Comparison of ENCODE assay signal across 16 cellular contexts in the genomic region with DNA sequence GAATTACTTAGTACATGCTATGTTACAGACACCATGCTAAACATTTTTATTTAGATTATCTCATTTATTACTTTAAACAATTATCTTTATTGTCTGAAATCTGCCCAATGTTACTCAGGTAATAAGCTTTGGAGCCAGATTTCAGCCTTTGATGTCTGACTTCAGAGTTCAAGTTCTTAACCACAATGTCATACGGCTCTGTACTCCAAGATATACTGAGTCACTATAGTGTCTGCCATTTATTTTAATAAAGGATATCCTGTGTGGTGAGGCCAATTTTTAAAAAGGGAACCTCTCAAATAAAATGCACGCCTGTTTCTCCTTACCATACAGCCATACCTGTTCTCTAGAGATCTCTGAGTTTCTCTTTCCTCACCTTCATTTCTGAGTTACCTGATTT.
DNase-seq lines count a peak whose midpoint lies in the region; FAIRE-seq and TF ChIP-seq lines count a peak whose summit lies in the region.
"Had no signal": no experiment of that assay in that cellular context is flagged by ENCODE, and none has a peak within 500 bp of the region (broad histone marks: within the 10 kb centered on the region; RNA-seq: fewer than 3 reads in every experiment).

No MANE protein-coding gene starts in this region.

- H3K27ac ChIP-seq in GM23248 = no peak overlapping the region
- no peak overlapping the region for H3K27ac ChIP-seq in astrocyte (ENCODE audit: low read depth, low read length)
- no peak overlapping the region for H3K27ac ChIP-seq in ascending aorta
- H3K27ac ChIP-seq: C4-2B had no signal

- H3K27me3 ChIP-seq in GM23248 (replicated peaks; ENCODE audit: insufficient read depth) (no peaks in the 10 kb centered on the region), astrocyte (ENCODE audit: insufficient read depth, low read length) (no peaks in the 10 kb centered on the region), skeletal muscle satellite cell (ENCODE audit: control insufficient read depth, insufficient read depth, low read length) (no peaks in the 10 kb centered on the region), ascending aorta (no peaks in the 10 kb centered on the region)

- TF ChIP-seq CTCF in astrocyte (IDR thresholded peaks at IDR 0.05; ENCODE audit: insufficient read depth, low read depth, low read length) = no peak
- no peak for TF ChIP-seq CTCF in ascending aorta (IDR thresholded peaks at IDR 0.05)

- H3K9ac ChIP-seq in GM23248 = no peak overlapping the region
- no peak overlapping the region for H3K9ac ChIP-seq in astrocyte (ENCODE audit: low read length)
- H3K9ac ChIP-seq in skeletal muscle satellite cell (ENCODE audit: low read depth, low read length) = no peak overlapping the region

- H2AFZ ChIP-seq in GM23248 (0 out of 2 replicates have a peak overlapping the region, but pooled peaks have one; percentile 11), astrocyte (ENCODE audit: low read depth, low read length) (peak overlapping the region; percentile 2)

- in situ Hi-C loops in GM23248 (cut with MboI) = no loop called here

- H3K4me1 ChIP-seq in GM23248 (ENCODE audit: insufficient read depth) = peaks cover 26% of the 10 kb centered on the region
- peaks cover 6% of the 10 kb centered on the region for H3K4me1 ChIP-seq in astrocyte (ENCODE audit: insufficient read depth, low read length)
- peaks cover 11% of the 10 kb centered on the region for H3K4me1 ChIP-seq in skeletal muscle satellite cell (ENCODE audit: control insufficient read depth, insufficient read depth, low read length)
- H3K4me1 ChIP-seq in ascending aorta = no peaks in the 10 kb centered on the region

- no peak overlapping the region for H3K4me3 Mint-ChIP-seq in astrocyte (ENCODE audit: unreplicated experiment)

- FAIRE-seq in astrocyte (lab: Jason Lieb, UNC) = no peak
- FAIRE-seq: K562 had no signal

- H3K79me2 ChIP-seq in GM23248 (ENCODE audit: insufficient read depth) (no peaks in the 10 kb centered on the region), astrocyte (ENCODE audit: insufficient read depth, low read length) (no peaks in the 10 kb centered on the region)

- no peaks in the 10 kb centered on the region for H3F3A ChIP-seq in GM23248 (ENCODE audit: insufficient read depth)

- no peaks in the 10 kb centered on the region for H3K27me3 Mint-ChIP-seq in astrocyte (ENCODE audit: low read depth, unreplicated experiment)

- H3K9me3 ChIP-seq in GM23248 (ENCODE audit: low read depth) (no peaks in the 10 kb centered on the region), astrocyte (ENCODE audit: insufficient read depth, low read depth, low read length) (no peaks in the 10 kb centered on the region), skeletal muscle satellite cell (replicated peaks; ENCODE audit: low read length) (no peaks in the 10 kb centered on the region), ascending aorta (no peaks in the 10 kb centered on the region)

- H3K4me1 Mint-ChIP-seq in astrocyte (ENCODE audit: low read depth, unreplicated experiment) = peaks cover 6% of the 10 kb centered on the region

- H3K27ac Mint-ChIP-seq in astrocyte (ENCODE audit: unreplicated experiment) = no peak overlapping the region

- H4K20me1 ChIP-seq in GM23248 (ENCODE audit: insufficient read depth) (no peaks in the 10 kb centered on the region), astrocyte (ENCODE audit: insufficient read depth, low read length) (no peaks in the 10 kb centered on the region)

- peak overlapping the region; percentile 22 for H3K4me2 ChIP-seq in GM23248 (ENCODE audit: unreplicated experiment)
- H3K4me2 ChIP-seq in astrocyte (ENCODE audit: low read length) = peak overlapping the region; percentile 68
- H3K4me2 ChIP-seq in skeletal muscle satellite cell (ENCODE audit: low read length) = peak overlapping the region; percentile 28

- no peaks in the 10 kb centered on the region for H3K36me3 ChIP-seq in GM23248 (ENCODE audit: low read depth)
- H3K36me3 ChIP-seq in astrocyte (ENCODE audit: insufficient read depth, low read length) = no peaks in the 10 kb centered on the region
- H3K36me3 ChIP-seq in skeletal muscle satellite cell (ENCODE audit: insufficient read depth, low read length) = no peaks in the 10 kb centered on the region
- H3K36me3 ChIP-seq in ascending aorta = no peaks in the 10 kb centered on the region

- intact Hi-C loops in ascending aorta (cut with DNase I) = no loop called here

- no peaks in the 10 kb centered on the region for H3K9me3 Mint-ChIP-seq in astrocyte (ENCODE audit: unreplicated experiment)

- H3K36me3 Mint-ChIP-seq in astrocyte (ENCODE audit: low read depth, unreplicated experiment) = no peaks in the 10 kb centered on the region

- 14 to 32% methylated on average over 2 of the region's 2 CpGs for WGBS in GM23248 (ENCODE audit: low coverage in 1 of 2, low lambda C conversion rate in 2 of 2, missing lambda C conversion rate in 2 of 2), 2 experiments

- H3K4me3 ChIP-seq in GM23248 (0 out of 2 replicates have a peak overlapping the region, but pooled peaks have one; percentile 1), astrocyte (ENCODE audit: insufficient read depth, low read depth, low read length) (no peak overlapping the region), skeletal muscle satellite cell (ENCODE audit: low read length) (no peak overlapping the region), ascending aorta (no peak overlapping the region)
- H3K4me3 ChIP-seq: K562 had no signal

- DNase-seq in GM23248 (peak; percentile 35), LHCN-M2 (ENCODE audit: low read depth) (peak; percentile 12), astrocyte (ENCODE audit: low read depth) (peak; percentile 50), ascending aorta (ENCODE audit: low spot score in 2 of 2) (no peak), KG1 (lab: John Stamatoyannopoulos, UW) (no peak)
- DNase-seq in activated naive CD4-positive, alpha-beta T cell treated with anti-CD3 and anti-CD28 coated beads, Interleukin-2, amount 50 U/mL, for 16 hours = no peak
- DNase-seq: DMS153, MM.1S, NCI-H187 treated with DMSO at 0.1 percent for 48 hours, NCI-H2171, NCI-H446 treated with DMSO at 0.1 percent for 48 hours, NCI-H774, RPMI8226 had no signal

- no peaks in the 10 kb centered on the region for H3K9me2 ChIP-seq in GM23248 (ENCODE audit: insufficient read depth)

Comparison
In these comparisons a context has a peak if more than half of its experiments do, and no peak if none do; other contexts are left out.
1. DNase-seq: peak in GM23248 (single experiment), LHCN-M2 (single experiment) and astrocyte (single experiment); none in activated naive CD4-positive, alpha-beta T cell treated with anti-CD3 and anti-CD28 coated beads, Interleukin-2, amount 50 U/mL, for 16 hours (single experiment), ascending aorta (0 of 2) and KG1 (single experiment).
2. Peak in every context shown above with its lines, with median percentiles within 50 percentile points of each other: H3K4me2 ChIP-seq.